ENCODE assay signal across 7 cellular contexts in genomic region chr3:49170744-49171118, GRCh38. TPM values are rescaled to one million over a fixed set of nuclear protein-coding genes. Genes with fewer than 3 reads are reported as not detected.
DNase-seq lines count a peak whose midpoint lies in the region; ATAC-seq, FAIRE-seq and TF ChIP-seq lines count a peak whose summit lies in the region.

No MANE protein-coding gene starts in this region.

- no peak overlapping the region for H2BK15ac ChIP-seq in IMR-90 (ENCODE audit: low read depth, low read length)

- H3K36me3 ChIP-seq in IMR-90 (ENCODE audit: control insufficient read depth, insufficient read depth, low read length) (peaks cover 11% of the 10 kb centered on the region; the same call in 1 of the 2 replicates), kidney (ENCODE audit: control insufficient read depth in 1 of 2, insufficient read depth in 2 of 2, low read length in 2 of 2) (peaks cover 0 to 13% of the 10 kb centered on the region in 2 donors), stomach (peaks cover 4 to 20% (median 17%) of the 10 kb centered on the region in 4 donors)

- dilution Hi-C loops in IMR-90 (cut with HindIII; ENCODE audit: low sequenced_read_pairs, unreplicated experiment), result no loop called here

- TF ChIP-seq RAD21 in IMR-90 (IDR thresholded peaks at IDR 0.05; ENCODE audit: low read length), result no peak

- ATAC-seq in IMR-90 (ENCODE audit: low read depth) (no peak), HG02884 (IDR thresholded peaks at IDR 0.05; ENCODE audit: unreplicated experiment) (no peak)

- H3K9me3 Mint-ChIP-seq in activated naive CD8-positive, alpha-beta T cell treated with anti-CD3 and anti-CD28 coated beads for 36 hours, result no peaks in the 10 kb centered on the region

- H3K4me3 ChIP-seq in IMR-90 (ENCODE audit: insufficient read depth, low read depth, low read length) (peak overlapping the region; percentile 50), kidney (ENCODE audit: low read length in 2 of 2) (peak overlapping the region; percentile 2 to 89), stomach (peak overlapping the region; percentile 66 to 85 (median 76))

- DNase-seq in IMR-90, result no peak
- no peak for DNase-seq in activated naive CD8-positive, alpha-beta T cell treated with anti-CD3 and anti-CD28 coated beads for 36 hours
- DNase-seq in kidney, result no peak
- DNase-seq in stomach, result no peak
- no peak for DNase-seq in stimulated activated CD4-positive, alpha-beta T cell treated with anti-CD3 and anti-CD28 coated beads, Interleukin-4, amount 100 ng/mL, for 4 hours
- no peak for DNase-seq in NCI-H2171 (lab: John Stamatoyannopoulos, UW)

- TF ChIP-seq POLR2A in IMR-90 (IDR thresholded peaks at IDR 0.05; ENCODE audit: low read depth, low read length), result no peak
- no peak for TF ChIP-seq POLR2A in stomach (IDR thresholded peaks at IDR 0.05)

- CTCF ChIA-PET in IMR-90 (lab: Yijun Ruan, JAX), result interaction anchor here (0.6 to 1.7 kb wide), 7 partner anchors 9 to 279 kb away, joined by 3 to 6 read pairs (median 4); partner anchors contain the start of gene QRICH1

- H4K91ac ChIP-seq in IMR-90 (ENCODE audit: insufficient read depth, low read depth, low read length), result peak overlapping the region; percentile 45; the same call in 1 of the 2 replicates

- peak overlapping the region; percentile 26; the same call in 1 of the 2 replicates for H3K14ac ChIP-seq in IMR-90 (replicated peaks; ENCODE audit: low read depth, low read length)

- intact Hi-C loops in IMR-90 (cut with micrococcal nuclease), result loop anchor here (1.0 to 5.0 kb wide), 3 partner anchors 107 to 279 kb away; partner anchors contain the start of gene C3orf62
- intact Hi-C loops in kidney (cut with DNase I), result loop anchor here (10.0 kb wide), 1 partner anchor 114 kb away; no protein-coding TSS in a partner anchor
- intact Hi-C loops in stomach (cut with DNase I; ENCODE audit: low total_unique reads), result no loop called here

- H4K5ac ChIP-seq in IMR-90 (ENCODE audit: low read depth, low read length), result peak overlapping the region; percentile 71

- H3K27ac Mint-ChIP-seq in activated naive CD8-positive, alpha-beta T cell treated with anti-CD3 and anti-CD28 coated beads for 36 hours, result peak overlapping the region; percentile 54

- H3K4me3 Mint-ChIP-seq in activated naive CD8-positive, alpha-beta T cell treated with anti-CD3 and anti-CD28 coated beads for 36 hours, result peak overlapping the region; percentile 81

- H2BK120ac ChIP-seq in IMR-90 (ENCODE audit: low read depth, low read length), result peak overlapping the region; percentile 26; the same call in 1 of the 2 replicates

- H3K36me3 Mint-ChIP-seq in activated naive CD8-positive, alpha-beta T cell treated with anti-CD3 and anti-CD28 coated beads for 36 hours, result peaks cover 2% of the 10 kb centered on the region

- peaks cover 32% of the 10 kb centered on the region for H3K9me1 ChIP-seq in IMR-90 (ENCODE audit: insufficient read depth, low read length)

- peak overlapping the region; percentile 87 to 90 for H4K8ac ChIP-seq in IMR-90 (ENCODE audit: low read depth in 2 of 2, low read length in 2 of 2)

- POLR2A ChIA-PET in IMR-90 (lab: Charles Lee; ENCODE audit: unreplicated experiment), result interaction anchor here (0.7 kb wide), 1 partner anchor 155 kb away, joined by 3 read pairs; no protein-coding TSS in a partner anchor

- H3K23ac ChIP-seq in IMR-90 (ENCODE audit: low read depth, low read length), result no peak overlapping the region

- H3K9ac ChIP-seq in IMR-90 (ENCODE audit: low read depth, low read length) (peak overlapping the region; percentile 68), kidney (ENCODE audit: low read length in 2 of 2) (peak overlapping the region in 1 of 2 donors; percentile 67)

- in situ Hi-C loops in IMR-90 (cut with MboI; ENCODE audit: low sequenced_read_pairs), result loop anchor here (25.0 kb wide), 1 partner anchor 267 kb away; the partner anchor contains the start of gene NICN1

- peak overlapping the region; percentile 98 for H2AFZ ChIP-seq in IMR-90 (replicated peaks; ENCODE audit: low read length, poor library complexity)

- WGBS in IMR-90 (ENCODE audit: extremely low coverage in 2 of 2, insufficient read length in 1 of 2), 2 experiments, result 0% methylated on average over 1 of the region's 1 CpG; no CpG with 5 or more reads in 1 of the 2 experiments
- 0 to 17% (median 6%) methylated on average over 1 of the region's 1 CpG for WGBS in stomach, 5 donors

- peak overlapping the region; percentile 80 for H3K4me2 ChIP-seq in IMR-90 (ENCODE audit: low read depth, low read length)

- H3K79me1 ChIP-seq in IMR-90 (ENCODE audit: low read depth in 1 of 2, low read length in 2 of 2), result peaks cover 12 to 48% of the 10 kb centered on the region in 2 experiments; a peak in 3 of 4 replicates

- H3K27me3 ChIP-seq in IMR-90 (ENCODE audit: control insufficient read depth, insufficient read depth, low read length) (no peaks in the 10 kb centered on the region), stomach (no peaks in the 10 kb centered on the region)

- H3K4ac ChIP-seq in IMR-90 (ENCODE audit: low read depth, low read length), result peak overlapping the region; percentile 28; the same call in 1 of the 2 replicates

- no peak overlapping the region for H2BK20ac ChIP-seq in IMR-90 (ENCODE audit: low read depth, low read length)

- H3K18ac ChIP-seq in IMR-90 (ENCODE audit: low read depth, low read length), result no peak overlapping the region

- no peaks in the 10 kb centered on the region for H3K27me3 Mint-ChIP-seq in activated naive CD8-positive, alpha-beta T cell treated with anti-CD3 and anti-CD28 coated beads for 36 hours

- H3K4me1 ChIP-seq in IMR-90 (ENCODE audit: control insufficient read depth, insufficient read depth, low read length), result peaks cover 27% of the 10 kb centered on the region
- peaks cover 38 to 41% of the 10 kb centered on the region in 2 donors for H3K4me1 ChIP-seq in kidney (ENCODE audit: control insufficient read depth in 1 of 2, insufficient read depth in 1 of 2, low read depth in 1 of 2, low read length in 2 of 2)
- peaks cover 30 to 54% (median 51%) of the 10 kb centered on the region in 4 donors for H3K4me1 ChIP-seq in stomach

- H3K4me1 Mint-ChIP-seq in activated naive CD8-positive, alpha-beta T cell treated with anti-CD3 and anti-CD28 coated beads for 36 hours, result peaks cover 26% of the 10 kb centered on the region

- BruUV-seq in IMR-90 (replicated peaks; lab: Mats Ljungman, UMichigan), result no TSS peak

- H2AK5ac ChIP-seq in IMR-90 (ENCODE audit: low read depth, low read length), result peak overlapping the region; percentile 63; the same call in 1 of the 2 replicates

- H2AK9ac ChIP-seq in IMR-90 (replicated peaks; ENCODE audit: low read depth, low read length, poor library complexity), result peak overlapping the region; percentile 35

- FAIRE-seq in kidney (lab: Jason Lieb, UNC), result no peak

- H3K9me3 ChIP-seq in IMR-90 (ENCODE audit: control insufficient read depth, insufficient read depth, low read length) (no peaks in the 10 kb centered on the region), kidney (ENCODE audit: control insufficient read depth in 1 of 2, low read length in 2 of 2) (no peaks in the 10 kb centered on the region), stomach (no peaks in the 10 kb centered on the region)

- no peak overlapping the region for H3K56ac ChIP-seq in IMR-90 (ENCODE audit: extremely low read depth, insufficient read depth, low read length)

- no peak for TF ChIP-seq EP300 in stomach (IDR thresholded peaks at IDR 0.05)

- H3K27ac ChIP-seq in IMR-90 (ENCODE audit: insufficient read depth, low read length) (peak overlapping the region; percentile 49), kidney (ENCODE audit: low read depth in 2 of 2, low read length in 2 of 2) (peak overlapping the region; percentile 74 to 88), stomach (peak overlapping the region in 4 of 5 donors; percentile 82 to 90 (median 84))

- TF ChIP-seq CTCF in IMR-90 (conservative IDR thresholded peaks at IDR 0.05; ENCODE audit: low read depth, low read length) (no peak), kidney (IDR thresholded peaks at IDR 0.05; ENCODE audit: borderline replicate concordance, extremely low read depth, insufficient read depth) (no peak), stomach (IDR thresholded peaks at IDR 0.05) (no peak)

- peak overlapping the region; percentile 19 for H2BK5ac ChIP-seq in IMR-90 (ENCODE audit: low read depth, low read length, poor library complexity, severe bottlenecking)

- no peaks in the 10 kb centered on the region for H4K20me1 ChIP-seq in IMR-90 (ENCODE audit: insufficient read depth, low read length)

RNA-seq across cellular contexts. Expression of gene KLHDC8B, which starts 0.7 kb away (rescaled TPM):
- total RNA-seq in IMR-90 (2012; rRNA removed), result 16.1 and 16.5 TPM in 2 replicates
- 16.3 and 17.4 TPM in 2 replicates for polyA plus RNA-seq in IMR-90 (2012; rRNA removed)
- polyA plus RNA-seq in IMR-90 (2012; cell fraction: cytosol; rRNA removed), result 18.0 and 20.1 TPM in 2 replicates
- polyA plus RNA-seq in IMR-90 (2012; cell fraction: nucleus; rRNA removed; ENCODE audit: low replicate concordance), result 33.2 and 39.4 TPM in 2 replicates
- total RNA-seq in activated naive CD8-positive, alpha-beta T cell treated with anti-CD3 and anti-CD28 coated beads for 36 hours, result 1 to 10 TPM; 3.4 TPM
- 23.4 TPM for total RNA-seq in kidney
- polyA plus RNA-seq in kidney (ENCODE audit: insufficient read depth, low read depth, low replicate concordance), result 36.5 TPM
- total RNA-seq in stomach, result 10 to 100 TPM; 11.6 to 41.1 (median 20.6) TPM
- 10 to 100 TPM; 15.2 to 37.7 (median 17.6) TPM for polyA plus RNA-seq in stomach

RNA-seq across cellular contexts. Expression of gene CCDC71, which starts 4.6 kb away (rescaled TPM):
- 28.3 and 29.4 TPM in 2 replicates for total RNA-seq in IMR-90 (2012; rRNA removed)
- 35.9 and 38.6 TPM in 2 replicates for polyA plus RNA-seq in IMR-90 (2012; rRNA removed)
- polyA plus RNA-seq in IMR-90 (2012; cell fraction: cytosol; rRNA removed), result 30.2 and 39.2 TPM in 2 replicates
- 15.4 and 25.4 TPM in 2 replicates for polyA plus RNA-seq in IMR-90 (2012; cell fraction: nucleus; rRNA removed; ENCODE audit: low replicate concordance)
- total RNA-seq in activated naive CD8-positive, alpha-beta T cell treated with anti-CD3 and anti-CD28 coated beads for 36 hours, result 10 to 100 TPM; 30.0 to 30.9 TPM
- 27.6 TPM for total RNA-seq in kidney
- 21.0 TPM for polyA plus RNA-seq in kidney (ENCODE audit: insufficient read depth, low read depth, low replicate concordance)
- 10 to 100 TPM in 3 of 5 donors, 1 to 10 TPM in 2; 2.3 to 22.6 (median 12.9) TPM for total RNA-seq in stomach
- 10 to 100 TPM; 11.4 to 15.6 (median 12.6) TPM for polyA plus RNA-seq in stomach

RNA-seq across cellular contexts. Expression of gene LAMB2, which starts 37.9 kb away (rescaled TPM):
- total RNA-seq in IMR-90 (2012; rRNA removed), result 179 and 213 TPM in 2 replicates
- polyA plus RNA-seq in IMR-90 (2012; rRNA removed), result 526 and 570 TPM in 2 replicates
- polyA plus RNA-seq in IMR-90 (2012; cell fraction: cytosol; rRNA removed), result 340 and 377 TPM in 2 replicates
- polyA plus RNA-seq in IMR-90 (2012; cell fraction: nucleus; rRNA removed; ENCODE audit: low replicate concordance), result 2,321 and 3,633 TPM in 2 replicates
- not detected for total RNA-seq in activated naive CD8-positive, alpha-beta T cell treated with anti-CD3 and anti-CD28 coated beads for 36 hours
- total RNA-seq in kidney, result 444 TPM
- polyA plus RNA-seq in kidney (ENCODE audit: insufficient read depth, low read depth, low replicate concordance), result 460 TPM
- 100 to 1,000 TPM; 195 to 578 (median 552) TPM for total RNA-seq in stomach
- 100 to 1,000 TPM; 198 to 333 (median 200) TPM for polyA plus RNA-seq in stomach

RNA-seq across cellular contexts. Expression of gene USP19, which starts 50.1 kb away (rescaled TPM):
- total RNA-seq in IMR-90 (2012; rRNA removed) (22.5 and 24.7 TPM in 2 replicates), kidney (67.2 TPM), stomach (10 to 100 TPM; 21.6 to 77.2 (median 57.1) TPM)
- polyA plus RNA-seq in IMR-90 (2012; rRNA removed) (39.7 and 44.0 TPM in 2 replicates), kidney (ENCODE audit: insufficient read depth, low read depth, low replicate concordance) (29.3 TPM), stomach (10 to 100 TPM; 15.6 to 16.6 (median 15.7) TPM)
- 16.0 and 29.4 TPM in 2 replicates for polyA plus RNA-seq in IMR-90 (2012; cell fraction: cytosol; rRNA removed)
- polyA plus RNA-seq in IMR-90 (2012; cell fraction: nucleus; rRNA removed; ENCODE audit: low replicate concordance), result 76.7 and 128 TPM in 2 replicates
- total RNA-seq in activated naive CD8-positive, alpha-beta T cell treated with anti-CD3 and anti-CD28 coated beads for 36 hours, result 10 to 100 TPM; 50.8 to 55.5 TPM

Comparison
In these comparisons a context has a peak if more than half of its experiments do, and no peak if none do; other contexts are left out.
1. RNA of gene LAMB2, which starts 37.9 kb away (total RNA-seq): 195 to 578 TPM in stomach, 444 TPM in kidney (single experiment) and 179 to 213 TPM in IMR-90; not detected in activated naive CD8-positive, alpha-beta T cell treated with anti-CD3 and anti-CD28 coated beads for 36 hours; every median in the first group is over 100 times any median in the second.
2. Peak in every context shown above with its lines, with median percentiles within 50 percentile points of each other: H3K27ac ChIP-seq and H3K4me3 ChIP-seq.